Comparison of ENCODE assay signal across 9 cellular contexts in genomic region chr10:69438531-69439349, GRCh38. TPM values are rescaled to one million over a fixed set of nuclear protein-coding genes. Genes with fewer than 3 reads are reported as not detected.
A peak's percentile ranks its signal among the peaks of the same experiment; 100 is the strongest.
DNase-seq lines count a peak whose midpoint lies in the region; ATAC-seq and TF ChIP-seq lines count a peak whose summit lies in the region.
"Had no signal": no experiment of that assay in that cellular context is flagged by ENCODE, and none has a peak within 500 bp of the region (broad histone marks: within the 10 kb centered on the region; RNA-seq: fewer than 3 reads in every experiment).

No MANE protein-coding gene starts in this region.

- H3K27ac Mint-ChIP-seq in activated T-cell treated with anti-CD3 and anti-CD28 coated beads, Interleukin-2, amount 50 U/mL, for 24 hours = no peak overlapping the region

- peaks cover 4% of the 10 kb centered on the region for H3K27me3 Mint-ChIP-seq in activated T-cell treated with anti-CD3 and anti-CD28 coated beads, Interleukin-2, amount 50 U/mL, for 24 hours

- H3K4me3 Mint-ChIP-seq in activated T-cell treated with anti-CD3 and anti-CD28 coated beads, Interleukin-2, amount 50 U/mL, for 24 hours = no peak overlapping the region

- peak overlapping the region; percentile 19 to 71 (median 59); a peak in 21 of 22 replicates for H3K9ac ChIP-seq in BLaER1 treated with 17β-estradiol and CSF1 and Interleukin-3, amounts not matched to agents 10 nM and 100 nM

- H3K9me3 ChIP-seq in BLaER1 treated with 17β-estradiol and CSF1 and Interleukin-3, amounts not matched to agents 10 nM and 100 nM (replicated peaks in 1 of 11) = peaks cover 8 to 22% (median 14%) of the 10 kb centered on the region in 11 experiments; a peak in 21 of 22 replicates
- H3K9me3 ChIP-seq in mucosa of descending colon = no peaks in the 10 kb centered on the region

- TF ChIP-seq CTCF in mucosa of descending colon (IDR thresholded peaks at IDR 0.05) = no peak

- no peaks in the 10 kb centered on the region for H3K36me3 Mint-ChIP-seq in activated T-cell treated with anti-CD3 and anti-CD28 coated beads, Interleukin-2, amount 50 U/mL, for 24 hours (ENCODE audit: low read depth)

- ATAC-seq in mucosa of descending colon = peak; percentile 86
- no peak for ATAC-seq in HG02588 (IDR thresholded peaks at IDR 0.05; ENCODE audit: unreplicated experiment)
- ATAC-seq in HG03097 (IDR thresholded peaks at IDR 0.05; ENCODE audit: low FRiP score, unreplicated experiment) = no peak

- H3K36me3 ChIP-seq in BLaER1 treated with 17β-estradiol and CSF1 and Interleukin-3, amounts not matched to agents 10 nM and 100 nM = peaks cover 0 to 9% (median 0%) of the 10 kb centered on the region in 11 experiments; a peak in 1 of 22 replicates
- H3K36me3 ChIP-seq in mucosa of descending colon (ENCODE audit: low read depth) = no peaks in the 10 kb centered on the region
- H3K36me3 ChIP-seq: cardiac muscle cell had no signal

- H3K4me2 ChIP-seq in BLaER1 treated with 17β-estradiol and CSF1 and Interleukin-3, amounts not matched to agents 10 nM and 100 nM = peak overlapping the region; percentile 81 to 96 (median 91)

- no peaks in the 10 kb centered on the region for H3K4me1 Mint-ChIP-seq in activated T-cell treated with anti-CD3 and anti-CD28 coated beads, Interleukin-2, amount 50 U/mL, for 24 hours (ENCODE audit: low read depth)

- H3K27me3 ChIP-seq in BLaER1 treated with 17β-estradiol and CSF1 and Interleukin-3, amounts not matched to agents 10 nM and 100 nM = no peaks in the 10 kb centered on the region
- H3K27me3 ChIP-seq: cardiac muscle cell had no signal

- DNase-seq in NCI-H146 (lab: John Stamatoyannopoulos, UW) = peak; percentile 9
- DNase-seq in cerebellar cortex (ENCODE audit: low spot score) = peak; percentile 52
- peak in 1 of 3 donors; percentile 56 for DNase-seq in mucosa of descending colon
- DNase-seq in NCI-H2081 treated with DMSO at 0.1 percent for 48 hours (lab: John Stamatoyannopoulos, UW) = no peak
- DNase-seq in activated T-cell treated with anti-CD3 and anti-CD28 coated beads, Interleukin-2, amount 50 U/mL, for 24 hours = no peak

- H4K20me1 ChIP-seq in BLaER1 treated with 17β-estradiol and CSF1 and Interleukin-3, amounts not matched to agents 10 nM and 100 nM = no peaks in the 10 kb centered on the region

- H3K4me1 ChIP-seq in BLaER1 treated with 17β-estradiol and CSF1 and Interleukin-3, amounts not matched to agents 10 nM and 100 nM = peaks cover 62 to 89% (median 74%) of the 10 kb centered on the region in 10 experiments
- H3K4me1 ChIP-seq in mucosa of descending colon (ENCODE audit: low read depth) = peaks cover 26% of the 10 kb centered on the region

- intact Hi-C loops in mucosa of descending colon (cut with DNase I, micrococcal nuclease) = no loop called here

- H3K9me3 Mint-ChIP-seq in activated T-cell treated with anti-CD3 and anti-CD28 coated beads, Interleukin-2, amount 50 U/mL, for 24 hours = no peaks in the 10 kb centered on the region

- H3K4me3 ChIP-seq in BLaER1 treated with 17β-estradiol and CSF1 and Interleukin-3, amounts not matched to agents 10 nM and 100 nM = peak overlapping the region in 7 of 10 experiments; percentile 3 to 60 (median 34); a peak in 10 of 20 replicates
- H3K4me3 ChIP-seq in mucosa of descending colon = no peak overlapping the region
- H3K4me3 ChIP-seq: cardiac muscle cell had no signal

- peak overlapping the region; percentile 43 to 84 (median 77); a peak in 21 of 22 replicates for H3K27ac ChIP-seq in BLaER1 treated with 17β-estradiol and CSF1 and Interleukin-3, amounts not matched to agents 10 nM and 100 nM
- H3K27ac ChIP-seq: cardiac muscle cell had no signal

RNA-seq across cellular contexts. Expression of gene TSPAN15, which starts 12.5 kb away (rescaled TPM):
- total RNA-seq in mucosa of descending colon = 100 to 1,000 TPM; 118 to 183 (median 139) TPM

RNA-seq across cellular contexts. Expression of gene TACR2, which starts 22.0 kb away (rescaled TPM):
- total RNA-seq in mucosa of descending colon = 100 to 1,000 TPM in 1 of 3 donors, 1 to 10 TPM in 2; 6.3 to 204 (median 9.5) TPM
- total RNA-seq: cardiac muscle cell had no signal

Comparison
In these comparisons a context has a peak if more than half of its experiments do, and no peak if none do; other contexts are left out.
1. DNase-seq: peak in NCI-H146 (single experiment) and cerebellar cortex (single experiment); none in NCI-H2081 treated with DMSO at 0.1 percent for 48 hours (single experiment) and activated T-cell treated with anti-CD3 and anti-CD28 coated beads, Interleukin-2, amount 50 U/mL, for 24 hours (single experiment).